Comparison of ENCODE assay signal across 20 cellular contexts in the genomic region with DNA sequence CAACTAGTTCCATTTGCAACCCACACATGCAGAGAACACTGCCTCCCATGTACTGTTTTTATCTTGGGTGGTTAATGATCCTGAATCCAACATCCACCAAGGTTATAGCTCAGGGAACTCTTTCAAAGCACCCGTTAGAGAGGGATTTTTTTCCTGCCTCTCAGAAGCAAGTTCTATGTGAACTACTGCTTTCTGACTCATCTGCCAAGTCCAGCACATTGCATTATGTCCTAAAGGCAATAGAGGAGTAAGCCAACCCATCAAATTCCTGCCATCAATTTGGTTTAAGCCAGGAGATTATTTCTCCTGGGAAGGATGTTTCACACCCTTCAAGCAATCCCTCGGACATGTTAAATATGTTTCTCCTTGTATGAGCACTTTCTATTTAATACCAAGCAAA.
DNase-seq lines count a peak whose midpoint lies in the region; ATAC-seq, FAIRE-seq and TF ChIP-seq lines count a peak whose summit lies in the region.
"Had no signal": no experiment of that assay in that cellular context is flagged by ENCODE, and none has a peak within 500 bp of the region (broad histone marks: within the 10 kb centered on the region; RNA-seq: fewer than 3 reads in every experiment).

No MANE protein-coding gene starts in this region.

- no peak for TF ChIP-seq EP300 in esophagus muscularis mucosa (IDR thresholded peaks at IDR 0.05)

- no peaks in the 10 kb centered on the region for H3K9me3 ChIP-seq in esophagus muscularis mucosa
- H3K9me3 ChIP-seq: A549 had no signal

- no peak overlapping the region for H3K27ac Mint-ChIP-seq in activated CD4-positive, alpha-beta memory T cell treated with anti-CD3 and anti-CD28 coated beads for 36 hours

- no peak for ATAC-seq in HG03196 (IDR thresholded peaks at IDR 0.05; ENCODE audit: unreplicated experiment)
- ATAC-seq: A549, K562 had no signal

- DNase-seq in ELR (ENCODE audit: low read depth) (peak; percentile 32), NCI-H226 (peak; percentile 71), bronchial epithelial cell (ENCODE audit: low read depth) (peak; percentile 14), fibroblast of villous mesenchyme (ENCODE audit: low read depth) (peak; percentile 6), NCI-H2029 treated with DMSO at 0.1 percent for 48 hours (lab: John Stamatoyannopoulos, UW) (no peak), esophagus muscularis mucosa (ENCODE audit: extremely low spot score) (no peak)
- DNase-seq in activated CD4-positive, alpha-beta memory T cell treated with anti-CD3 and anti-CD28 coated beads for 36 hours: no peak
- DNase-seq: C1 segment of cervical spinal cord, DMS79, NCI-H1105 treated with DMSO at 0.1 percent for 48 hours, NCI-H1694 treated with DMSO at 0.1 percent for 48 hours, NCI-H2107, NCI-H510A treated with DMSO at 0.1 percent for 48 hours, NCI-H774, PC-9 had no signal

- TF ChIP-seq CTCF in bronchial epithelial cell (IDR thresholded peaks at IDR 0.05; ENCODE audit: insufficient read depth, low read length, severe bottlenecking) (no peak), fibroblast of villous mesenchyme (IDR thresholded peaks at IDR 0.05; ENCODE audit: insufficient read depth, low read depth, low read length) (no peak), esophagus muscularis mucosa (IDR thresholded peaks at IDR 0.05) (no peak)

- CTCF ChIA-PET in activated CD4-positive, alpha-beta memory T cell treated with anti-CD3 and anti-CD28 coated beads for 36 hours (lab: Charles Lee): no interaction called here

- H3K27ac ChIP-seq in esophagus muscularis mucosa (replicated peaks in 1 of 4): no peak overlapping the region
- H3K27ac ChIP-seq: A549, PC-9, RWPE1 had no signal

- POLR2A ChIA-PET in activated CD4-positive, alpha-beta memory T cell treated with anti-CD3 and anti-CD28 coated beads for 36 hours (lab: Charles Lee): no interaction called here

- no peak overlapping the region for H3K4me3 ChIP-seq in bronchial epithelial cell (ENCODE audit: low read depth, low read length)
- H3K4me3 ChIP-seq in fibroblast of villous mesenchyme (ENCODE audit: low read depth, low read length): no peak overlapping the region
- no peak overlapping the region for H3K4me3 ChIP-seq in esophagus muscularis mucosa
- H3K4me3 ChIP-seq: A549, K562, PC-9 had no signal

- no peaks in the 10 kb centered on the region for H3K4me1 Mint-ChIP-seq in activated CD4-positive, alpha-beta memory T cell treated with anti-CD3 and anti-CD28 coated beads for 36 hours (ENCODE audit: low read depth)

- TF ChIP-seq POLR2A in esophagus muscularis mucosa (IDR thresholded peaks at IDR 0.05; ENCODE audit: low read depth): no peak

- no peaks in the 10 kb centered on the region for H3K36me3 Mint-ChIP-seq in activated CD4-positive, alpha-beta memory T cell treated with anti-CD3 and anti-CD28 coated beads for 36 hours

- 48% methylated on average over 2 of the region's 2 CpGs for WGBS in esophagus muscularis mucosa

- H3K27me3 Mint-ChIP-seq in activated CD4-positive, alpha-beta memory T cell treated with anti-CD3 and anti-CD28 coated beads for 36 hours: no peaks in the 10 kb centered on the region

- no peak overlapping the region for H3K4me3 Mint-ChIP-seq in activated CD4-positive, alpha-beta memory T cell treated with anti-CD3 and anti-CD28 coated beads for 36 hours

- H3K4me1 ChIP-seq in esophagus muscularis mucosa: no peaks in the 10 kb centered on the region
- H3K4me1 ChIP-seq: A549 had no signal

- intact Hi-C loops in activated CD4-positive, alpha-beta memory T cell treated with anti-CD3 and anti-CD28 coated beads for 36 hours (cut with micrococcal nuclease): no loop called here
- intact Hi-C loops in esophagus muscularis mucosa (cut with DNase I): no loop called here

- no peaks in the 10 kb centered on the region for H3K36me3 ChIP-seq in bronchial epithelial cell (ENCODE audit: control insufficient read depth, insufficient read depth, low read length)
- H3K36me3 ChIP-seq in esophagus muscularis mucosa: no peaks in the 10 kb centered on the region

- H3K27me3 ChIP-seq in bronchial epithelial cell (ENCODE audit: control insufficient read depth, insufficient read depth, low read length) (no peaks in the 10 kb centered on the region), esophagus muscularis mucosa (no peaks in the 10 kb centered on the region)

- peaks cover 3% of the 10 kb centered on the region for H3K9me3 Mint-ChIP-seq in activated CD4-positive, alpha-beta memory T cell treated with anti-CD3 and anti-CD28 coated beads for 36 hours

- no peak for FAIRE-seq in bronchial epithelial cell (lab: Jason Lieb, UNC)
- FAIRE-seq: A549, G401.6, K562 had no signal

Comparison
In these comparisons a context has a peak if more than half of its experiments do, and no peak if none do; other contexts are left out.
1. DNase-seq: peak in ELR (single experiment), NCI-H226 (single experiment), bronchial epithelial cell (single experiment) and fibroblast of villous mesenchyme (single experiment); none in activated CD4-positive, alpha-beta memory T cell treated with anti-CD3 and anti-CD28 coated beads for 36 hours (single experiment), NCI-H2029 treated with DMSO at 0.1 percent for 48 hours (single experiment) and esophagus muscularis mucosa (single experiment).